ENCODE assay signal across 29 cellular contexts in the genomic region with DNA sequence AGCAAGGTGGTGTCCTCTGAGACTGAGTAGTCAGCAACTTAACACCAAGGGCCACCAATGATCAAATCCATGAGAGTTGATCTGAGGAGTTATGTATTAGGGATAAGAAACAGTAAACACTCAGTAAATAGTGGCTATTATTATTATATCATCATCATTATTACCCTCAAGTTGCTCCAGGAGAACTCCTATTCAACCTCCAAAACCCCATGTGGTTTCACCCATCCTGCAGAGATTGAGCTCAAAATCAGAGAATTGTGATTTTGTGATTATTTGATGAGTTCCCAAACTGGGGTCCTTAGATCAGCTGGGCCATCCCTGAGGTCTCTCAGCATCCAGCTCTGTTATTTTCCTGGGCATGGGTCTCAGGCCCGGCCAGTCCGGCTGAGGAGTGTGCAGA. TPM values are rescaled to one million over a fixed set of nuclear protein-coding genes. Genes with fewer than 3 reads are reported as not detected.
"Had no signal": no experiment of that assay in that cellular context is flagged by ENCODE, and none has a peak within 500 bp of the region (broad histone marks: within the 10 kb centered on the region; RNA-seq: fewer than 3 reads in every experiment).

No MANE protein-coding gene starts in this region.

- H3K36me3 Mint-ChIP-seq: activated CD8-positive, alpha-beta memory T cell treated with anti-CD3 and anti-CD28 coated beads, Interleukin-2, amount 10 ng/mL, durations not matched to agents 7 days and 5 days; activated naive CD4-positive, alpha-beta T cell treated with anti-CD3 and anti-CD28 coated beads, Interleukin-2, amount 50 U/mL, for 24 hours; WTC11 had no signal

- H3K9me3 ChIP-seq: body of pancreas, MG63, SJCRH30 had no signal

- H3K27ac Mint-ChIP-seq: activated CD8-positive, alpha-beta memory T cell treated with anti-CD3 and anti-CD28 coated beads, Interleukin-2, amount 10 ng/mL, durations not matched to agents 7 days and 5 days; activated naive CD4-positive, alpha-beta T cell treated with anti-CD3 and anti-CD28 coated beads, Interleukin-2, amount 50 U/mL, for 24 hours; activated T-cell treated with anti-CD3 and anti-CD28 coated beads, Interleukin-2, amount 50 U/mL, for 24 hours; activated T-helper 1 cell treated with anti-CD3 and anti-CD28 coated beads, Interleukin-12 subunit alpha, Interleukin-12 subunit beta, Interleukin-2, Interleukin-4 antibody, amounts not matched to agents 30 ng/mL and 10 ng/mL and 1 ng/mL, durations not matched to agents 14 hours and 24 hours and 36 hours; T-helper 1 cell treated with Interleukin-12 subunit alpha and Interleukin-12 subunit beta and Interleukin-4 antibody, amounts not matched to agents 30 μg/mL and 1 μg/mL, for 36 hours; WTC11 had no signal

- H3K27ac ChIP-seq: body of pancreas, SJCRH30 had no signal

- ATAC-seq: activated CD8-positive, alpha-beta memory T cell treated with anti-CD3 and anti-CD28 coated beads, Interleukin-2, amount 10 ng/mL, durations not matched to agents 7 days and 5 days; body of pancreas; Panc1; WTC11 had no signal

- H3K4me1 ChIP-seq: SJCRH30 had no signal

- H3K9me3 Mint-ChIP-seq: activated naive CD4-positive, alpha-beta T cell treated with anti-CD3 and anti-CD28 coated beads, Interleukin-2, amount 50 U/mL, for 24 hours; activated T-cell treated with anti-CD3 and anti-CD28 coated beads, Interleukin-2, amount 50 U/mL, for 24 hours; activated T-helper 1 cell treated with anti-CD3 and anti-CD28 coated beads, Interleukin-12 subunit alpha, Interleukin-12 subunit beta, Interleukin-2, Interleukin-4 antibody, amounts not matched to agents 30 ng/mL and 10 ng/mL and 1 ng/mL, durations not matched to agents 14 hours and 24 hours and 36 hours; central memory CD8-positive, alpha-beta T cell; T-helper 1 cell treated with Interleukin-12 subunit alpha and Interleukin-12 subunit beta and Interleukin-4 antibody, amounts not matched to agents 30 μg/mL and 1 μg/mL, for 36 hours; WTC11 had no signal

- H3K36me3 ChIP-seq: MG63, SJCRH30 had no signal

- DNase-seq: activated CD4-positive, alpha-beta T cell treated with anti-CD3 and anti-CD28 coated beads for 48 hours; activated CD4-positive, alpha-beta T cell treated with anti-CD3 and anti-CD28 coated beads, Interleukin-2, amount 50 U/mL, for 48 hours; activated CD4-positive, CD25-positive, alpha-beta regulatory T cell treated with anti-CD3 and anti-CD28 coated beads, Interleukin-2, amount 50 U/mL, for 72 hours; activated CD8-positive, alpha-beta memory T cell treated with anti-CD3 and anti-CD28 coated beads, Interleukin-2, amount 10 ng/mL, durations not matched to agents 7 days and 5 days; activated effector memory CD4-positive, alpha-beta T cell treated with Interleukin-2 at 50 U/mL for 16 hours; activated naive CD4-positive, alpha-beta T cell; activated T-cell treated with anti-CD3 and anti-CD28 coated beads, Interleukin-2, amount 50 U/mL, for 24 hours; aorta; body of pancreas; MG63; NCI-H1105; NCI-H1436; NCI-H1694 treated with DMSO at 0.1 percent for 48 hours; NCI-H2029 treated with DMSO at 0.1 percent for 48 hours; NCI-H345; NCI-H510A; NCI-H526 treated with DMSO at 0.1 percent for 48 hours; NCI-H82; NK-92 treated with Interleukin-12 subunit alpha and Interleukin-12 subunit beta, amount 100 ng/mL, for 24 hours; OCI-M1; Right ventricle myocardium superior; SJCRH30; T-helper 9 cell had no signal

- H3K4me3 Mint-ChIP-seq: activated CD8-positive, alpha-beta memory T cell treated with anti-CD3 and anti-CD28 coated beads, Interleukin-2, amount 10 ng/mL, durations not matched to agents 7 days and 5 days; activated naive CD4-positive, alpha-beta T cell treated with anti-CD3 and anti-CD28 coated beads, Interleukin-2, amount 50 U/mL, for 24 hours; activated T-cell treated with anti-CD3 and anti-CD28 coated beads, Interleukin-2, amount 50 U/mL, for 24 hours; activated T-helper 1 cell treated with anti-CD3 and anti-CD28 coated beads, Interleukin-12 subunit alpha, Interleukin-12 subunit beta, Interleukin-2, Interleukin-4 antibody, amounts not matched to agents 30 ng/mL and 10 ng/mL and 1 ng/mL, durations not matched to agents 14 hours and 24 hours and 36 hours; central memory CD8-positive, alpha-beta T cell; T-helper 1 cell treated with Interleukin-12 subunit alpha and Interleukin-12 subunit beta and Interleukin-4 antibody, amounts not matched to agents 30 μg/mL and 1 μg/mL, for 36 hours; WTC11 had no signal

- H3K4me3 ChIP-seq: body of pancreas, MG63, SJCRH30 had no signal

RNA-seq across cellular contexts. Expression of a gene that starts 3.5 kb away (rescaled TPM):
- total RNA-seq: activated CD8-positive, alpha-beta memory T cell treated with anti-CD3 and anti-CD28 coated beads, Interleukin-2, amount 10 ng/mL, durations not matched to agents 7 days and 5 days; activated T-helper 1 cell treated with anti-CD3 and anti-CD28 coated beads, Interleukin-12 subunit alpha, Interleukin-12 subunit beta, Interleukin-2, Interleukin-4 antibody, amounts not matched to agents 30 ng/mL and 10 ng/mL and 1 ng/mL, durations not matched to agents 14 hours and 24 hours and 36 hours; aorta; body of pancreas; Right ventricle myocardium superior; SJCRH30 had no signal
- polyA plus RNA-seq: aorta had no signal

RNA-seq across cellular contexts. Expression of a gene that starts 3.6 kb away (rescaled TPM):
- total RNA-seq: activated CD8-positive, alpha-beta memory T cell treated with anti-CD3 and anti-CD28 coated beads, Interleukin-2, amount 10 ng/mL, durations not matched to agents 7 days and 5 days; activated T-helper 1 cell treated with anti-CD3 and anti-CD28 coated beads, Interleukin-12 subunit alpha, Interleukin-12 subunit beta, Interleukin-2, Interleukin-4 antibody, amounts not matched to agents 30 ng/mL and 10 ng/mL and 1 ng/mL, durations not matched to agents 14 hours and 24 hours and 36 hours; aorta; body of pancreas; SJCRH30 had no signal
- polyA plus RNA-seq: aorta had no signal

RNA-seq across cellular contexts. Expression of a gene that starts 11.5 kb away (rescaled TPM):
- total RNA-seq: activated CD8-positive, alpha-beta memory T cell treated with anti-CD3 and anti-CD28 coated beads, Interleukin-2, amount 10 ng/mL, durations not matched to agents 7 days and 5 days; activated T-helper 1 cell treated with anti-CD3 and anti-CD28 coated beads, Interleukin-12 subunit alpha, Interleukin-12 subunit beta, Interleukin-2, Interleukin-4 antibody, amounts not matched to agents 30 ng/mL and 10 ng/mL and 1 ng/mL, durations not matched to agents 14 hours and 24 hours and 36 hours; aorta; body of pancreas; SJCRH30 had no signal
- polyA plus RNA-seq: aorta had no signal

RNA-seq across cellular contexts. Expression of a gene that starts 12.1 kb away (rescaled TPM):
- total RNA-seq: activated CD8-positive, alpha-beta memory T cell treated with anti-CD3 and anti-CD28 coated beads, Interleukin-2, amount 10 ng/mL, durations not matched to agents 7 days and 5 days; activated T-helper 1 cell treated with anti-CD3 and anti-CD28 coated beads, Interleukin-12 subunit alpha, Interleukin-12 subunit beta, Interleukin-2, Interleukin-4 antibody, amounts not matched to agents 30 ng/mL and 10 ng/mL and 1 ng/mL, durations not matched to agents 14 hours and 24 hours and 36 hours; aorta; body of pancreas; Right ventricle myocardium superior; SJCRH30 had no signal
- polyA plus RNA-seq: aorta had no signal

RNA-seq across cellular contexts. Expression of a gene that starts 17.4 kb away (rescaled TPM):
- total RNA-seq: activated CD8-positive, alpha-beta memory T cell treated with anti-CD3 and anti-CD28 coated beads, Interleukin-2, amount 10 ng/mL, durations not matched to agents 7 days and 5 days; activated T-helper 1 cell treated with anti-CD3 and anti-CD28 coated beads, Interleukin-12 subunit alpha, Interleukin-12 subunit beta, Interleukin-2, Interleukin-4 antibody, amounts not matched to agents 30 ng/mL and 10 ng/mL and 1 ng/mL, durations not matched to agents 14 hours and 24 hours and 36 hours; aorta; body of pancreas; Right ventricle myocardium superior; SJCRH30 had no signal
- polyA plus RNA-seq: aorta had no signal
